Comparison of ENCODE assay signal across 8 cellular contexts in the genomic region with DNA sequence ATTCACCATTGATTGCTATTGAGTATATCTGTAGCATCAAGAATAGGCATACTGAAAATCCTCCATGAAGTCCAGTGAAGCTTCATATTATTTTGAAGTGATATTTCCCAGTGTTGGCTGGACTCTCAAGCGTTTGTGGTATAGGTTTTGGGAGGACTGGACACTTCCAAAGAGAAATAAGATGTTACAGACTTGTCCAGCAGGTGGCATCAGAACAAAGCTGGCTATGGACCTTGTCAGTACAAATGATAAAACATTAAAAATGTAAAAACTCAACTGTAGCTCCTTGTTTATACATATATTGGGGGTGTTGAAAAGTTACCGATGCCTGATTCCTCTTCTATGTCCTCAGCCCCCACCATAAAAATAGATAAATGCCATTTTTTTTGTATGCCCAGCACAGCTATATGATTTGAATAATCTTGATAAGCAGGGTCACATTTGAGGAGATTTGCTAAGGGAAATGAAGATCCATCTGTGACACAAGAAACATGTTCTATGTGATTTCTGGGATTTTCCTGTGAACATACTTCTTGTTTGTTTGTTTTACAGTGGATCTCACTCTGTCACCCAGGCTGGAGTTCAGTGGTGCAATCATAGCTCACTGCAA. TPM values are rescaled to one million over a fixed set of nuclear protein-coding genes. Genes with fewer than 3 reads are reported as not detected.
DNase-seq lines count a peak whose midpoint lies in the region; ATAC-seq and TF ChIP-seq lines count a peak whose summit lies in the region.

No MANE protein-coding gene starts in this region.

- no peak overlapping the region for H3K4me3 ChIP-seq in H7 (ENCODE audit: insufficient read depth, low read depth, low read length)
- no peak overlapping the region for H3K4me3 ChIP-seq in PC-9

- H3K27me3 ChIP-seq in H7 (ENCODE audit: control insufficient read depth, insufficient read depth, low read length) (no peaks in the 10 kb centered on the region), PC-9 (ENCODE audit: insufficient read depth, low read depth) (no peaks in the 10 kb centered on the region)

- no peaks in the 10 kb centered on the region for H3K9me3 ChIP-seq in PC-9 (ENCODE audit: insufficient read depth, low read depth)

- H3K9me2 ChIP-seq in PC-9 (ENCODE audit: insufficient read depth) = no peaks in the 10 kb centered on the region

- DNase-seq in NCI-H2029 (lab: John Stamatoyannopoulos, UW) = peak; percentile 4
- no peak for DNase-seq in NCI-H2029 treated with DMSO at 0.1 percent for 48 hours (lab: John Stamatoyannopoulos, UW)
- DNase-seq in H7 = peak; percentile 37
- DNase-seq in PC-9 = peak; percentile 22 to 39
- DNase-seq in dermis microvascular lymphatic vessel endothelial cell (ENCODE audit: low read depth in 2 of 2) = peak; percentile 43 to 61
- DNase-seq in midbrain (lab: John Stamatoyannopoulos, UW) = peak; percentile 48
- no peak for DNase-seq in T1000 (lab: John Stamatoyannopoulos, UW)

- H3K4me2 ChIP-seq in PC-9 = no peak overlapping the region

- H3K36me3 ChIP-seq in H7 (replicated peaks; ENCODE audit: control insufficient read depth, insufficient read depth, low read length) (no peaks in the 10 kb centered on the region), PC-9 (ENCODE audit: low read depth) (no peaks in the 10 kb centered on the region)

- POLR2A ChIA-PET in PC-9 (lab: Charles Lee; ENCODE audit: unreplicated experiment) = interaction anchor here (0.5 kb wide), 1 partner anchor 86 kb away, joined by 5 read pairs; a partner anchor contains a TSS

- CTCF ChIA-PET in PC-9 (lab: Charles Lee) = interaction anchor here (0.6 to 1.5 kb wide), 7 partner anchors 18 to 361 kb away, joined by 3 to 10 read pairs (median 4); a partner anchor contains a TSS

- H3K27ac ChIP-seq in PC-9 = no peak overlapping the region

- intact Hi-C loops in PC-9 (cut with micrococcal nuclease; ENCODE audit: unreplicated experiment) = loop anchor here (5.0 to 10.0 kb wide), 3 partner anchors 75 to 672 kb away; a partner anchor contains a TSS

- no TSS peak for BruUV-seq in PC-9 (replicated peaks; lab: Mats Ljungman, UMichigan)

- no peaks in the 10 kb centered on the region for H3K4me1 ChIP-seq in PC-9 (replicated peaks; ENCODE audit: insufficient read depth)

- no peaks in the 10 kb centered on the region for H3K79me2 ChIP-seq in PC-9 (ENCODE audit: low read depth)

- H2AFZ ChIP-seq in PC-9 = no peak overlapping the region

- 0 out of 2 replicates have a peak, but pooled peaks cover 3% of the 10 kb centered on the region for H3F3A ChIP-seq in PC-9 (ENCODE audit: insufficient read depth, low read depth)

- ATAC-seq in GM18870 (IDR thresholded peaks at IDR 0.05; ENCODE audit: unreplicated experiment) = no peak

- H4K20me1 ChIP-seq in PC-9 (ENCODE audit: insufficient read depth) = 0 out of 2 replicates have a peak, but pooled peaks cover 4% of the 10 kb centered on the region

- TF ChIP-seq CTCF in PC-9 (conservative IDR thresholded peaks at IDR 0.05) = peak; percentile 82

RNA-seq across cellular contexts. Expression of a gene that starts 54.5 kb away (rescaled TPM):
- total RNA-seq in H7 (2014; rRNA removed; shearing (Covaris generic)) = 0.59 and 2.5 TPM in 2 replicates
- total RNA-seq in PC-9 (2021) (0.22 TPM in 1 of 2 replicates, not detected in the other), dermis microvascular lymphatic vessel endothelial cell (not detected in 2 replicates)

Comparison
In these comparisons a context has a peak if more than half of its experiments do, and no peak if none do; other contexts are left out.
1. DNase-seq: peak in NCI-H2029 (single experiment), H7 (single experiment), PC-9 (2 of 2), dermis microvascular lymphatic vessel endothelial cell (2 of 2) and midbrain (single experiment); none in NCI-H2029 treated with DMSO at 0.1 percent for 48 hours (single experiment) and T1000 (single experiment).